In genomic region chr4:7043521-7044414, GRCh38 we compare ENCODE assay signal across 8 cellular contexts. TPM values are rescaled to one million over a fixed set of nuclear protein-coding genes. Genes with fewer than 3 reads are reported as not detected.
A peak's percentile ranks its signal among the peaks of the same experiment; 100 is the strongest.
DNase-seq lines count a peak whose midpoint lies in the region; ATAC-seq and TF ChIP-seq lines count a peak whose summit lies in the region.

No MANE protein-coding gene starts in this region.

- H3K79me2 ChIP-seq in HCT116 (ENCODE audit: insufficient read depth, low read length), result peaks cover 48% of the 10 kb centered on the region

- H3K36me3 ChIP-seq in HCT116 (ENCODE audit: control insufficient read depth in 1 of 2, insufficient read depth in 2 of 2, low read length in 2 of 2), result no peaks in the 10 kb centered on the region
- H3K36me3 ChIP-seq in thymus (ENCODE audit: control insufficient read depth, insufficient read depth), result peaks cover 3% of the 10 kb centered on the region

- intact Hi-C loops in HCT116 (cut with micrococcal nuclease) (no loop called here), natural killer cell (cut with micrococcal nuclease) (loop anchor here (1.0 kb wide), 2 partner anchors 25 to 57 kb away; partner anchors contain the start of gene GRPEL1)

- peaks cover 39 to 62% of the 10 kb centered on the region in 2 donors for H3K4me1 Mint-ChIP-seq in natural killer cell

- peaks cover 12 to 22% of the 10 kb centered on the region in 2 experiments; a peak in 2 of 4 replicates for H3K4me1 ChIP-seq in HCT116 (ENCODE audit: control insufficient read depth in 1 of 2, insufficient read depth in 2 of 2, low read length in 2 of 2)
- peaks cover 19% of the 10 kb centered on the region for H3K4me1 ChIP-seq in thymus (ENCODE audit: control insufficient read depth, insufficient read depth, low read length)

- no peak for TF ChIP-seq RAD21 in HCT116 (IDR thresholded peaks at IDR 0.05; ENCODE audit: low read depth)

- POLR2A ChIA-PET in HCT116 (lab: Charles Lee), result interaction anchor here (1.0 to 2.2 kb wide), 3 partner anchors 24 to 135 kb away, joined by 3 to 5 read pairs (median 4); partner anchors contain the start of genes GRPEL1 and TBC1D14

- H3K9me3 Mint-ChIP-seq in natural killer cell, result no peaks in the 10 kb centered on the region

- H3K4me3 Mint-ChIP-seq in natural killer cell, result peak overlapping the region; percentile 87

- peak overlapping the region; percentile 92 for H3K9ac ChIP-seq in HCT116 (ENCODE audit: low read length)

- WGBS in thymus, result 4% methylated on average over 88 of the region's 88 CpGs

- H3K9me2 ChIP-seq in HCT116 (ENCODE audit: insufficient read depth), result no peaks in the 10 kb centered on the region

- peak overlapping the region; percentile 95 for H3K4me2 ChIP-seq in HCT116 (ENCODE audit: low read length)

- H3K9me3 ChIP-seq in HCT116 (ENCODE audit: control insufficient read depth in 1 of 2, insufficient read depth in 1 of 2, low read depth in 1 of 2, low read length in 2 of 2), result no peaks in the 10 kb centered on the region
- H3K9me3 ChIP-seq in thymus (ENCODE audit: control insufficient read depth), result no peaks in the 10 kb centered on the region

- TF ChIP-seq CTCF in HCT116 (IDR thresholded peaks at IDR 0.05 in 2 of 3, conservative IDR thresholded peaks at IDR 0.05 in 1 of 3; ENCODE audit: borderline replicate concordance in 1 of 3, insufficient read depth in 1 of 3, low read depth in 2 of 3, low read length in 2 of 3) (no peak), NB4 (IDR thresholded peaks at IDR 0.05; ENCODE audit: low read depth, low read length) (no peak), epithelial cell of esophagus (IDR thresholded peaks at IDR 0.05; ENCODE audit: insufficient read depth, low read depth, low read length, missing control alignments) (no peak), natural killer cell (IDR thresholded peaks at IDR 0.05) (no peak)

- DNase-seq in HCT116 (ENCODE audit: low read depth, low spot score), result no peak
- DNase-seq in NB4 (ENCODE audit: low read depth), result peak; percentile 76
- DNase-seq in activated CD8-positive, alpha-beta memory T cell treated with anti-CD3 and anti-CD28 coated beads, Interleukin-2, amount 50 U/mL, for 48 hours, result peak; percentile 78
- DNase-seq in epithelial cell of esophagus (ENCODE audit: low read depth), result peak; percentile 45
- DNase-seq in natural killer cell, result peak; percentile 45
- DNase-seq in Ammon's horn (ENCODE audit: low spot score), result no peak

- RAD21 ChIA-PET in HCT116 (lab: Charles Lee; ENCODE audit: low non-redundant PET in 1 of 2, low total read pairs in 2 of 2, uncharacterized antibody in 2 of 2, unreplicated experiment in 2 of 2), result interaction anchor here in 1 of 2 experiments (0.6 kb wide), 1 partner anchor 134 kb away, joined by 4 read pairs; the partner anchor contains the start of gene TBC1D14

- no peaks in the 10 kb centered on the region for H3K36me3 Mint-ChIP-seq in natural killer cell

- no peak for TF ChIP-seq POLR2A in HCT116 (IDR thresholded peaks at IDR 0.05; ENCODE audit: borderline replicate concordance, extremely low read depth, insufficient read depth, insufficient read length)
- no peak for TF ChIP-seq POLR2A in NB4 (IDR thresholded peaks at IDR 0.05; ENCODE audit: extremely low read depth, insufficient read length)

- H3K27ac Mint-ChIP-seq in natural killer cell, result peak overlapping the region; percentile 57 to 95

- peak overlapping the region; percentile 69 to 94 for H3K4me3 ChIP-seq in HCT116 (replicated peaks in 1 of 2; ENCODE audit: low read depth in 1 of 2, low read length in 2 of 2)
- peak overlapping the region; percentile 81 for H3K4me3 ChIP-seq in NB4 (ENCODE audit: low read depth, low read length)
- peak overlapping the region; percentile 84 for H3K4me3 ChIP-seq in epithelial cell of esophagus (ENCODE audit: low read length)
- H3K4me3 ChIP-seq in thymus (ENCODE audit: low read length), result peak overlapping the region; percentile 92

- no peaks in the 10 kb centered on the region for H3K27me3 Mint-ChIP-seq in natural killer cell (ENCODE audit: low read depth in 2 of 2)

- no TSS peak for BruUV-seq in HCT116 (replicated peaks; lab: Mats Ljungman, UMichigan)

- no peaks in the 10 kb centered on the region for H4K20me1 ChIP-seq in HCT116 (ENCODE audit: insufficient read depth)

- H3K27me3 ChIP-seq in HCT116 (ENCODE audit: insufficient read depth, low read length) (no peaks in the 10 kb centered on the region), thymus (ENCODE audit: control insufficient read depth, insufficient read depth) (peaks cover 20% of the 10 kb centered on the region)

- ATAC-seq in GM18502 (IDR thresholded peaks at IDR 0.05; ENCODE audit: poor library complexity, unreplicated experiment), result peak; percentile 14
- peak; percentile 39 for ATAC-seq in HCT116
- ATAC-seq in natural killer cell, result peak; percentile 48 to 65 (median 57)

- CTCF ChIA-PET in HCT116 (lab: Charles Lee), result interaction anchor here (0.7 to 1.8 kb wide), 9 partner anchors 9 to 901 kb away, joined by 3 to 12 read pairs (median 4); no protein-coding TSS in a partner anchor

- H3K27ac ChIP-seq in HCT116 (ENCODE audit: low read depth, low read length) (peak overlapping the region; percentile 84), thymus (ENCODE audit: low read depth) (peak overlapping the region; percentile 91)

- no peak overlapping the region for H2AFZ ChIP-seq in HCT116 (ENCODE audit: low read depth, low read length, poor library complexity, severe bottlenecking)

TF ChIP-seq in HCT116, 20 proteins besides CTCF, POLR2A, EP300 and RAD21:
- TF ChIP-seq TCF7L2 (IDR thresholded peaks at IDR 0.05; ENCODE audit: borderline replicate concordance, extremely low read depth, insufficient read depth, insufficient read length), result no peak
- TF ChIP-seq EGR1 (IDR thresholded peaks at IDR 0.05; ENCODE audit: low read depth), result no peak
- no peak for TF ChIP-seq POLR2AphosphoS5 (IDR thresholded peaks at IDR 0.05; ENCODE audit: low read depth, low read length)
- peak; percentile 81 for TF ChIP-seq ZFX (IDR thresholded peaks at IDR 0.05)
TF ChIP-seq in HCT116: peak in this region for 1.

RNA-seq across cellular contexts. Expression of gene TADA2B, which starts 0.6 kb away (rescaled TPM):
- total RNA-seq in HCT116 (2021; ENCODE audit: unreplicated experiment), result 13.4 TPM
- 9.6 and 12.2 TPM in 2 replicates for polyA plus RNA-seq in HCT116 (2012)
- 10 to 100 TPM; 22.7 to 36.3 (median 35.9) TPM for total RNA-seq in natural killer cell
- 15.2 TPM for polyA plus RNA-seq in thymus

RNA-seq across cellular contexts. Expression of gene GRPEL1, which starts 24.1 kb away (rescaled TPM):
- 80.1 TPM for total RNA-seq in HCT116 (2021; ENCODE audit: unreplicated experiment)
- 61.9 and 78.0 TPM in 2 replicates for polyA plus RNA-seq in HCT116 (2012)
- 10 to 100 TPM; 20.1 to 37.8 (median 36.8) TPM for total RNA-seq in natural killer cell
- 20.4 TPM for polyA plus RNA-seq in thymus

Comparison
In these comparisons a context has a peak if more than half of its experiments do, and no peak if none do; other contexts are left out.
1. DNase-seq: peak in NB4 (single experiment), activated CD8-positive, alpha-beta memory T cell treated with anti-CD3 and anti-CD28 coated beads, Interleukin-2, amount 50 U/mL, for 48 hours (single experiment), epithelial cell of esophagus (single experiment) and natural killer cell (single experiment); none in HCT116 (single experiment) and Ammon's horn (single experiment).
2. Peak in every context shown above with its lines, with median percentiles within 50 percentile points of each other: ATAC-seq and H3K4me3 ChIP-seq.